In the genomic region with DNA sequence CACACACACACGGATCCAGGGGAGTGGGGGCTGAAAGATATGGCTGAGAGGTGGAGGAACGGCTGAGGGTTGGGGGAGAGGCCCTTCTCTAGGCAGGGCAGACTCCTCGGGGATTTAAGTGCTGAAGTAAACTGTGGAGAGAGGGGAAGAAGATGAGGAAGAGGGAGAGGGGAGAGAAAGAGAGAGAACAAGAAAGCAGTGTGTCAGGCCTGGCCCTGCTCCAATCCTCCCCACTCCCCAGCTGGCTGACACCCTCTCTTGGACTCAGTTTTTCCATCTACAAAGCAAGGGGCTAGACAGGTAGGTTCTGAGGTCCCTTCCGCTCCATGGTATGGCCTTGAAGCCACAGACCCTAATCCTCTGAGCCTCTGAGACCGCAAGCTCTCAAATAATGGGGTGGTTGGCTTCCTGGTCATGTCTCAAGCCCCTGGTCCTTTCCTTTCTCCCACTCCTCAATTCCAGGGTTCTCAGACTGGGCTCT, we compare ENCODE assay signal across 11 cellular contexts. TPM values are rescaled to one million over a fixed set of nuclear protein-coding genes. Genes with fewer than 3 reads are reported as not detected.
A peak's percentile ranks its signal among the peaks of the same experiment; 100 is the strongest.
DNase-seq lines count a peak whose midpoint lies in the region; ATAC-seq, FAIRE-seq and TF ChIP-seq lines count a peak whose summit lies in the region.
"Had no signal": no experiment of that assay in that cellular context is flagged by ENCODE, and none has a peak within 500 bp of the region (broad histone marks: within the 10 kb centered on the region; RNA-seq: fewer than 3 reads in every experiment).

No MANE protein-coding gene starts in this region.

- intact Hi-C loops in HepG2 (cut with micrococcal nuclease; ENCODE audit: unreplicated experiment): no loop called here
- intact Hi-C loops in right lobe of liver (cut with DNase I): no loop called here
- intact Hi-C loops in dorsolateral prefrontal cortex (cut with DNase I): loop anchor here in 1 of 2 donors (2.0 kb wide), 1 partner anchor 36 kb away; a partner anchor contains a TSS
- intact Hi-C loops in vagina (cut with DNase I): no loop called here

- TF ChIP-seq POLR2A in HepG2 (IDR thresholded peaks at IDR 0.05; ENCODE audit: insufficient read depth in 1 of 2, low read depth in 2 of 2, low read length in 2 of 2) (no peak), right lobe of liver (IDR thresholded peaks at IDR 0.05) (no peak), vagina (IDR thresholded peaks at IDR 0.05) (no peak)

- TF ChIP-seq CTCF in HepG2 (CRISPR knock-in tag; IDR thresholded peaks at IDR 0.05): no peak
- TF ChIP-seq CTCF in right lobe of liver (IDR thresholded peaks at IDR 0.05): no peak
- no peak for TF ChIP-seq CTCF in dorsolateral prefrontal cortex (IDR thresholded peaks at IDR 0.05 in 54 of 56, conservative IDR thresholded peaks at IDR 0.05 in 2 of 56; ENCODE audit: low read depth in 1 of 56, partially characterized antibody in 56 of 56)
- no peak for TF ChIP-seq CTCF in vagina (IDR thresholded peaks at IDR 0.05)

- no peak overlapping the region for H2AFZ ChIP-seq in HepG2 (ENCODE audit: low read length)

- TF ChIP-seq EP300 in HepG2 (IDR thresholded peaks at IDR 0.05; ENCODE audit: low read depth in 2 of 2, low read length in 2 of 2): no peak
- no peak for TF ChIP-seq EP300 in HepG2 (CRISPR knock-in tag; IDR thresholded peaks at IDR 0.05; ENCODE audit: borderline replicate concordance)

- no TSS peak for BruUV-seq in HepG2 (replicated peaks; lab: Mats Ljungman, UMichigan)

- no peaks in the 10 kb centered on the region for H3K27me3 Mint-ChIP-seq in naive thymus-derived CD8-positive, alpha-beta T cell
- H3K27me3 Mint-ChIP-seq: dendritic cell treated with granulocyte-macrophage colony-stimulating factor and Interleukin-4, amounts not matched to agents 40 ng/mL and 50 ng/mL, for 4 days had no signal

- H3K27me3 ChIP-seq in HepG2 (ENCODE audit: control insufficient read depth in 1 of 2, insufficient read depth in 2 of 2, low read length in 2 of 2) (no peaks in the 10 kb centered on the region; a peak in 1 of 5 replicates), right lobe of liver (no peaks in the 10 kb centered on the region), dorsolateral prefrontal cortex (no peaks in the 10 kb centered on the region), vagina (no peaks in the 10 kb centered on the region)

- peaks cover 1 to 7% of the 10 kb centered on the region in 2 experiments; a peak in 3 of 5 replicates for H3K36me3 ChIP-seq in HepG2 (replicated peaks in 1 of 2; ENCODE audit: control insufficient read depth in 1 of 2, insufficient read depth in 2 of 2, low read length in 2 of 2)
- H3K36me3 ChIP-seq in right lobe of liver: peaks cover 0 to 14% (median 0%) of the 10 kb centered on the region in 4 donors
- H3K36me3 ChIP-seq in vagina: peaks cover 0 to 5% of the 10 kb centered on the region in 2 donors

- H3K9me3 ChIP-seq in HepG2 (ENCODE audit: low read length) (no peaks in the 10 kb centered on the region), right lobe of liver (no peaks in the 10 kb centered on the region), vagina (no peaks in the 10 kb centered on the region)

- peaks cover 31 to 65% (median 59%) of the 10 kb centered on the region in 4 donors for H3K4me1 Mint-ChIP-seq in naive thymus-derived CD8-positive, alpha-beta T cell

- in situ Hi-C loops in HepG2 (cut with HindIII; ENCODE audit: extremely low pct_ligation_motif_present, low pct_unique_long_range_greater_than_20kb): no loop called here

- H3K9me3 Mint-ChIP-seq in naive thymus-derived CD8-positive, alpha-beta T cell: no peaks in the 10 kb centered on the region
- H3K9me3 Mint-ChIP-seq: dendritic cell treated with granulocyte-macrophage colony-stimulating factor and Interleukin-4, amounts not matched to agents 40 ng/mL and 50 ng/mL, for 4 days had no signal

- H3K9ac ChIP-seq in HepG2 (ENCODE audit: insufficient read depth, low read depth, low read length): peak overlapping the region; percentile 39; the same call in 1 of the 2 replicates
- H3K9ac ChIP-seq: KMS-11 had no signal

- no peak for FAIRE-seq in HepG2 (lab: Jason Lieb, UNC)

- WGBS in HepG2 (ENCODE audit: low lambda C conversion rate): 86% methylated on average over 5 of the region's 5 CpGs
- WGBS in right lobe of liver (ENCODE audit: insufficient coverage, low coverage, low lambda C conversion rate, missing lambda C conversion rate): 62% methylated on average over 3 of the region's 5 CpGs

- ATAC-seq in HepG2: no peak
- no peak for ATAC-seq in right lobe of liver
- no peak for ATAC-seq in naive thymus-derived CD8-positive, alpha-beta T cell
- ATAC-seq in GM18519 (IDR thresholded peaks at IDR 0.05; ENCODE audit: low FRiP score, unreplicated experiment): no peak

- H3K4me3 Mint-ChIP-seq in naive thymus-derived CD8-positive, alpha-beta T cell: peak overlapping the region; percentile 85 to 96 (median 89)

- peaks cover 3 to 33% (median 14%) of the 10 kb centered on the region in 3 donors for H3K36me3 Mint-ChIP-seq in naive thymus-derived CD8-positive, alpha-beta T cell

- no peak for DNase-seq in HepG2 (ENCODE audit: low spot score)
- no peak for DNase-seq in right lobe of liver
- DNase-seq in dorsolateral prefrontal cortex: no peak
- DNase-seq in naive thymus-derived CD8-positive, alpha-beta T cell: no peak
- no peak for DNase-seq in vagina (ENCODE audit: extremely low spot score in 2 of 2)
- DNase-seq in GOT3 (lab: John Stamatoyannopoulos, UW): no peak
- no peak for DNase-seq in hippocampal formation (lab: John Stamatoyannopoulos, UW)

- H3K27ac ChIP-seq in HepG2 (ENCODE audit: extremely low read length, insufficient read depth, low read length): peak overlapping the region; percentile 30
- peak overlapping the region in 1 of 3 donors; percentile 99 for H3K27ac ChIP-seq in right lobe of liver
- H3K27ac ChIP-seq in dorsolateral prefrontal cortex: peak overlapping the region; percentile 20 to 100 (median 100)
- H3K27ac ChIP-seq in vagina: peak overlapping the region; percentile 100
- H3K27ac ChIP-seq: KMS-11 had no signal

- H3K4me3 ChIP-seq in HepG2 (replicated peaks in 1 of 3; ENCODE audit: insufficient read depth in 1 of 3, low read depth in 2 of 3, low read length in 3 of 3): no peak overlapping the region
- H3K4me3 ChIP-seq in right lobe of liver: no peak overlapping the region
- H3K4me3 ChIP-seq in dorsolateral prefrontal cortex: peak overlapping the region in 57 of 59 donors; percentile 79 to 100 (median 98)
- H3K4me3 ChIP-seq in vagina: no peak overlapping the region

- POLR2A ChIA-PET in HepG2 (lab: Yijun Ruan, JAX): interaction anchor here (2.0 kb wide), 1 partner anchor 12 kb away, joined by 11 read pairs; no protein-coding TSS in a partner anchor
- POLR2A ChIA-PET in naive thymus-derived CD8-positive, alpha-beta T cell (lab: Charles Lee): interaction anchor here (0.8 to 41.9 kb wide), 15 partner anchors 9 to 135 kb away, joined by 3 to 1171 read pairs (median 5); a partner anchor contains a TSS

- peak overlapping the region; percentile 100; the same call in 1 of the 2 replicates for H3K4me2 ChIP-seq in HepG2 (ENCODE audit: low read depth, low read length)

- peaks cover 55% of the 10 kb centered on the region for H3K4me1 ChIP-seq in HepG2 (ENCODE audit: insufficient read depth, low read length)
- H3K4me1 ChIP-seq in right lobe of liver: peaks cover 0 to 31% (median 21%) of the 10 kb centered on the region in 4 donors
- H3K4me1 ChIP-seq in vagina: peaks cover 61% of the 10 kb centered on the region

- CTCF ChIA-PET in HepG2 (lab: Yijun Ruan, JAX; ENCODE audit: low intra/inter-chr PET ratio, low total read pairs): interaction anchor here (1.9 kb wide), 1 partner anchor 22 kb away, joined by 5 read pairs; no protein-coding TSS in a partner anchor

- no peaks in the 10 kb centered on the region for H4K20me1 ChIP-seq in HepG2 (ENCODE audit: insufficient read depth, low read length)

- H3K27ac Mint-ChIP-seq in naive thymus-derived CD8-positive, alpha-beta T cell: peak overlapping the region in 9 of 10 donors; percentile 89 to 98 (median 95)
- H3K27ac Mint-ChIP-seq: dendritic cell treated with granulocyte-macrophage colony-stimulating factor and Interleukin-4, amounts not matched to agents 40 ng/mL and 50 ng/mL, for 4 days had no signal

- H3K79me2 ChIP-seq in HepG2 (ENCODE audit: insufficient read depth, low read length): peaks cover 18% of the 10 kb centered on the region

- no peak for TF ChIP-seq RAD21 in HepG2 (CRISPR knock-in tag; IDR thresholded peaks at IDR 0.05)

RNA-seq across cellular contexts. Expression of a gene that starts 2.0 kb away (rescaled TPM):
- 2.0 and 3.9 TPM in 2 replicates for total RNA-seq in HepG2 (2016; rRNA removed; fragmentation: Illumina TruSeq; extraction: Trizol)
- total RNA-seq in HepG2 (2016; cell fraction: cytosol; rRNA removed; fragmentation: Illumina TruSeq; extraction: Trizol; ENCODE audit: low read depth): 4.1 and 5.2 TPM in 2 replicates
- 1.9 and 3.4 TPM in 2 replicates for total RNA-seq in HepG2 (2016; cell fraction: insoluble cytoplasmic fraction; rRNA removed; fragmentation: Illumina TruSeq; extraction: Trizol)
- total RNA-seq in HepG2 (2016; cell fraction: membrane; rRNA removed; fragmentation: Illumina TruSeq; extraction: Trizol): 3.2 and 3.4 TPM in 2 replicates
- total RNA-seq in HepG2 (2016; cell fraction: nucleus; rRNA removed; fragmentation: Illumina TruSeq; extraction: Trizol): 6.5 and 7.1 TPM in 2 replicates
- polyA plus RNA-seq in HepG2 (2011; rRNA removed): 17.2 and 19.6 TPM in 2 replicates
- polyA plus RNA-seq in HepG2 (2011; cell fraction: cytosol; rRNA removed): 10.1 and 13.2 TPM in 2 replicates
- 40.7 and 63.7 TPM in 2 replicates for polyA plus RNA-seq in HepG2 (2011; cell fraction: nucleus; rRNA removed)
- 29.0 and 34.1 TPM in 2 replicates for polyA plus RNA-seq in HepG2 (2012)
- polyA plus RNA-seq in HepG2 (2016; cell fraction: cytosol; fragmentation: Illumina TruSeq; extraction: Trizol; ENCODE audit: low read depth): 2.0 and 2.2 TPM in 2 replicates
- polyA plus RNA-seq in HepG2 (2016; cell fraction: insoluble cytoplasmic fraction; fragmentation: Illumina TruSeq; extraction: Trizol; ENCODE audit: low read depth): 7.1 and 8.5 TPM in 2 replicates
- 4.9 and 5.5 TPM in 2 replicates for polyA plus RNA-seq in HepG2 (2016; cell fraction: membrane; fragmentation: Illumina TruSeq; extraction: Trizol; ENCODE audit: low read depth)
- polyA plus RNA-seq in HepG2 (2016; cell fraction: nucleus; fragmentation: Illumina TruSeq; extraction: Trizol; ENCODE audit: insufficient read depth, low read depth): 35.4 and 36.0 TPM in 2 replicates
- 6.8 and 7.6 TPM in 2 replicates for polyA minus RNA-seq in HepG2 (2011; rRNA and poly(A)+ RNA removed; ENCODE audit: low replicate concordance)
- polyA minus RNA-seq in HepG2 (2011; cell fraction: cytosol; rRNA and poly(A)+ RNA removed): 3.4 and 6.6 TPM in 2 replicates
- polyA minus RNA-seq in HepG2 (2011; cell fraction: nucleus; rRNA and poly(A)+ RNA removed): 10.8 and 14.9 TPM in 2 replicates
- 10 to 100 TPM in 4 of 6 experiments, 1 to 10 TPM in 2; 4.4 to 18.6 (median 13.2) TPM for total RNA-seq in right lobe of liver
- 100 to 1,000 TPM; 264 to 763 (median 490) TPM for total RNA-seq in dorsolateral prefrontal cortex
- 100 to 1,000 TPM; 219 to 238 TPM for total RNA-seq in naive thymus-derived CD8-positive, alpha-beta T cell
- 10 to 100 TPM; 50.4 to 84.2 (median 64.4) TPM for polyA plus RNA-seq in naive thymus-derived CD8-positive, alpha-beta T cell
- total RNA-seq in vagina: 35.6 TPM

RNA-seq across cellular contexts. Expression of a gene that starts 8.6 kb away (rescaled TPM):
- total RNA-seq in HepG2 (2016; rRNA removed; fragmentation: Illumina TruSeq; extraction: Trizol): 2.6 and 5.5 TPM in 2 replicates
- 1.8 and 2.9 TPM in 2 replicates for total RNA-seq in HepG2 (2016; cell fraction: cytosol; rRNA removed; fragmentation: Illumina TruSeq; extraction: Trizol; ENCODE audit: low read depth)
- total RNA-seq in HepG2 (2016; cell fraction: insoluble cytoplasmic fraction; rRNA removed; fragmentation: Illumina TruSeq; extraction: Trizol): 3.2 and 5.8 TPM in 2 replicates
- total RNA-seq in HepG2 (2016; cell fraction: membrane; rRNA removed; fragmentation: Illumina TruSeq; extraction: Trizol): 1.4 and 1.9 TPM in 2 replicates
- total RNA-seq in HepG2 (2016; cell fraction: nucleus; rRNA removed; fragmentation: Illumina TruSeq; extraction: Trizol): 4.1 and 4.3 TPM in 2 replicates
- polyA plus RNA-seq in HepG2 (2011; rRNA removed): 3.6 and 5.2 TPM in 2 replicates
- 1.3 and 1.4 TPM in 2 replicates for polyA plus RNA-seq in HepG2 (2011; cell fraction: cytosol; rRNA removed)
- 32.0 and 32.6 TPM in 2 replicates for polyA plus RNA-seq in HepG2 (2011; cell fraction: nucleus; rRNA removed)
- polyA plus RNA-seq in HepG2 (2012): 7.8 and 11.4 TPM in 2 replicates
- 0.38 and 0.70 TPM in 2 replicates for polyA plus RNA-seq in HepG2 (2016; cell fraction: cytosol; fragmentation: Illumina TruSeq; extraction: Trizol; ENCODE audit: low read depth)
- 2.2 and 3.6 TPM in 2 replicates for polyA plus RNA-seq in HepG2 (2016; cell fraction: insoluble cytoplasmic fraction; fragmentation: Illumina TruSeq; extraction: Trizol; ENCODE audit: low read depth)
- 0.49 and 0.90 TPM in 2 replicates for polyA plus RNA-seq in HepG2 (2016; cell fraction: membrane; fragmentation: Illumina TruSeq; extraction: Trizol; ENCODE audit: low read depth)
- 13.1 and 17.6 TPM in 2 replicates for polyA plus RNA-seq in HepG2 (2016; cell fraction: nucleus; fragmentation: Illumina TruSeq; extraction: Trizol; ENCODE audit: insufficient read depth, low read depth)
- 11.1 and 12.7 TPM in 2 replicates for polyA minus RNA-seq in HepG2 (2011; rRNA and poly(A)+ RNA removed; ENCODE audit: low replicate concordance)
- polyA minus RNA-seq in HepG2 (2011; cell fraction: cytosol; rRNA and poly(A)+ RNA removed): 3.8 and 6.2 TPM in 2 replicates
- 10.4 and 10.7 TPM in 2 replicates for polyA minus RNA-seq in HepG2 (2011; cell fraction: nucleus; rRNA and poly(A)+ RNA removed)
- total RNA-seq in right lobe of liver: 100 to 1,000 TPM in 1 of 6 experiments, 10 to 100 TPM in 5; 25.7 to 118 (median 55.2) TPM
- 100 to 1,000 TPM in 74 of 120 experiments, 10 to 100 TPM in 46; 46.9 to 218 (median 112) TPM for total RNA-seq in dorsolateral prefrontal cortex
- 100 to 1,000 TPM; 148 to 153 TPM for total RNA-seq in naive thymus-derived CD8-positive, alpha-beta T cell
- polyA plus RNA-seq in naive thymus-derived CD8-positive, alpha-beta T cell: 10 to 100 TPM in 2 of 3 donors, 1 to 10 TPM in 1; 6.1 to 11.4 (median 10.7) TPM
- total RNA-seq in vagina: 215 TPM

RNA-seq across cellular contexts. Expression of a gene that starts 15.4 kb away (rescaled TPM):
- total RNA-seq in HepG2 (2016; rRNA removed; fragmentation: Illumina TruSeq; extraction: Trizol) (3.8 and 15.3 TPM in 2 replicates), right lobe of liver (1 to 10 TPM; 2.3 to 5.0 (median 3.4) TPM), dorsolateral prefrontal cortex (10 to 100 TPM in 119 of 120 experiments, 1 to 10 TPM in 1; 9.1 to 25.9 (median 17.1) TPM), vagina (20.6 TPM)
- 138 and 159 TPM in 2 replicates for total RNA-seq in HepG2 (2016; cell fraction: cytosol; rRNA removed; fragmentation: Illumina TruSeq; extraction: Trizol; ENCODE audit: low read depth)
- 4.0 and 13.1 TPM in 2 replicates for total RNA-seq in HepG2 (2016; cell fraction: insoluble cytoplasmic fraction; rRNA removed; fragmentation: Illumina TruSeq; extraction: Trizol)
- 25.0 and 29.6 TPM in 2 replicates for total RNA-seq in HepG2 (2016; cell fraction: membrane; rRNA removed; fragmentation: Illumina TruSeq; extraction: Trizol)
- total RNA-seq in HepG2 (2016; cell fraction: nucleus; rRNA removed; fragmentation: Illumina TruSeq; extraction: Trizol): 18.7 and 21.8 TPM in 2 replicates
- polyA plus RNA-seq in HepG2 (2011; rRNA removed): 4.5 and 7.2 TPM in 2 replicates
- polyA plus RNA-seq in HepG2 (2011; cell fraction: cytosol; rRNA removed): 5.0 and 5.5 TPM in 2 replicates
- 3.9 and 4.3 TPM in 2 replicates for polyA plus RNA-seq in HepG2 (2011; cell fraction: nucleus; rRNA removed)
- 2.6 and 3.6 TPM in 2 replicates for polyA plus RNA-seq in HepG2 (2012)
- 2.4 and 3.4 TPM in 2 replicates for polyA plus RNA-seq in HepG2 (2016; cell fraction: cytosol; fragmentation: Illumina TruSeq; extraction: Trizol; ENCODE audit: low read depth)
- polyA plus RNA-seq in HepG2 (2016; cell fraction: insoluble cytoplasmic fraction; fragmentation: Illumina TruSeq; extraction: Trizol; ENCODE audit: low read depth): 3.4 and 3.5 TPM in 2 replicates
- polyA plus RNA-seq in HepG2 (2016; cell fraction: membrane; fragmentation: Illumina TruSeq; extraction: Trizol; ENCODE audit: low read depth): 2.1 and 3.3 TPM in 2 replicates
- polyA plus RNA-seq in HepG2 (2016; cell fraction: nucleus; fragmentation: Illumina TruSeq; extraction: Trizol; ENCODE audit: insufficient read depth, low read depth): 4.5 and 4.6 TPM in 2 replicates
- 121 and 165 TPM in 2 replicates for polyA minus RNA-seq in HepG2 (2011; rRNA and poly(A)+ RNA removed; ENCODE audit: low replicate concordance)
- 34.2 and 36.5 TPM in 2 replicates for polyA minus RNA-seq in HepG2 (2011; cell fraction: cytosol; rRNA and poly(A)+ RNA removed)
- polyA minus RNA-seq in HepG2 (2011; cell fraction: nucleus; rRNA and poly(A)+ RNA removed): 79.1 and 96.4 TPM in 2 replicates
- total RNA-seq in naive thymus-derived CD8-positive, alpha-beta T cell: 10 to 100 TPM; 17.2 to 19.4 TPM
- polyA plus RNA-seq in naive thymus-derived CD8-positive, alpha-beta T cell: 10 to 100 TPM; 36.4 to 55.3 (median 41.9) TPM

RNA-seq across cellular contexts. Expression of a gene that starts 29.2 kb away (rescaled TPM):
- total RNA-seq in HepG2 (2016; rRNA removed; fragmentation: Illumina TruSeq; extraction: Trizol) (5.1 and 5.3 TPM in 2 replicates), right lobe of liver (1 to 10 TPM; 3.1 to 5.3 (median 4.2) TPM), dorsolateral prefrontal cortex (10 to 100 TPM in 5 of 120 experiments, 1 to 10 TPM in 115; 5.2 to 10.9 (median 8.0) TPM), vagina (9.6 TPM)
- total RNA-seq in HepG2 (2016; cell fraction: cytosol; rRNA removed; fragmentation: Illumina TruSeq; extraction: Trizol; ENCODE audit: low read depth): 1.3 and 1.4 TPM in 2 replicates
- 4.3 and 5.3 TPM in 2 replicates for total RNA-seq in HepG2 (2016; cell fraction: insoluble cytoplasmic fraction; rRNA removed; fragmentation: Illumina TruSeq; extraction: Trizol)
- 3.0 and 3.2 TPM in 2 replicates for total RNA-seq in HepG2 (2016; cell fraction: membrane; rRNA removed; fragmentation: Illumina TruSeq; extraction: Trizol)
- 2.1 and 2.4 TPM in 2 replicates for total RNA-seq in HepG2 (2016; cell fraction: nucleus; rRNA removed; fragmentation: Illumina TruSeq; extraction: Trizol)
- polyA plus RNA-seq in HepG2 (2011; rRNA removed): 2.0 and 3.2 TPM in 2 replicates
- 3.3 and 3.8 TPM in 2 replicates for polyA plus RNA-seq in HepG2 (2011; cell fraction: cytosol; rRNA removed)
- polyA plus RNA-seq in HepG2 (2011; cell fraction: nucleus; rRNA removed): 1.8 and 2.1 TPM in 2 replicates
- polyA plus RNA-seq in HepG2 (2012): 2.9 and 3.6 TPM in 2 replicates
- polyA plus RNA-seq in HepG2 (2016; cell fraction: cytosol; fragmentation: Illumina TruSeq; extraction: Trizol; ENCODE audit: low read depth): 1.1 TPM in 2 replicates
- polyA plus RNA-seq in HepG2 (2016; cell fraction: insoluble cytoplasmic fraction; fragmentation: Illumina TruSeq; extraction: Trizol; ENCODE audit: low read depth): 4.1 and 5.6 TPM in 2 replicates
- 1.5 and 1.8 TPM in 2 replicates for polyA plus RNA-seq in HepG2 (2016; cell fraction: membrane; fragmentation: Illumina TruSeq; extraction: Trizol; ENCODE audit: low read depth)
- 2.6 and 2.8 TPM in 2 replicates for polyA plus RNA-seq in HepG2 (2016; cell fraction: nucleus; fragmentation: Illumina TruSeq; extraction: Trizol; ENCODE audit: insufficient read depth, low read depth)
- 6.1 and 8.3 TPM in 2 replicates for polyA minus RNA-seq in HepG2 (2011; rRNA and poly(A)+ RNA removed; ENCODE audit: low replicate concordance)
- polyA minus RNA-seq in HepG2 (2011; cell fraction: cytosol; rRNA and poly(A)+ RNA removed): 2.1 and 3.3 TPM in 2 replicates
- polyA minus RNA-seq in HepG2 (2011; cell fraction: nucleus; rRNA and poly(A)+ RNA removed): 1.2 and 1.9 TPM in 2 replicates
- total RNA-seq in naive thymus-derived CD8-positive, alpha-beta T cell: 10 to 100 TPM; 15.1 to 15.5 TPM
- 10 to 100 TPM; 16.1 to 22.6 (median 16.9) TPM for polyA plus RNA-seq in naive thymus-derived CD8-positive, alpha-beta T cell

RNA-seq across cellular contexts. Expression of a gene that starts 36.9 kb away (rescaled TPM):
- total RNA-seq in HepG2 (2016; rRNA removed; fragmentation: Illumina TruSeq; extraction: Trizol): not detected in 2 replicates
- total RNA-seq in HepG2 (2016; cell fraction: cytosol; rRNA removed; fragmentation: Illumina TruSeq; extraction: Trizol; ENCODE audit: low read depth): not detected in 2 replicates
- total RNA-seq in HepG2 (2016; cell fraction: insoluble cytoplasmic fraction; rRNA removed; fragmentation: Illumina TruSeq; extraction: Trizol): not detected in 2 replicates
- not detected in 2 replicates for total RNA-seq in HepG2 (2016; cell fraction: membrane; rRNA removed; fragmentation: Illumina TruSeq; extraction: Trizol)
- not detected in 2 replicates for total RNA-seq in HepG2 (2016; cell fraction: nucleus; rRNA removed; fragmentation: Illumina TruSeq; extraction: Trizol)
- polyA plus RNA-seq in HepG2 (2011; rRNA removed): not detected in 2 replicates
- polyA plus RNA-seq in HepG2 (2011; cell fraction: cytosol; rRNA removed): not detected in 2 replicates
- 0.42 and 0.50 TPM in 2 replicates for polyA plus RNA-seq in HepG2 (2011; cell fraction: nucleus; rRNA removed)
- 0.11 TPM in 1 of 2 replicates, not detected in the other for polyA plus RNA-seq in HepG2 (2012)
- polyA plus RNA-seq in HepG2 (2016; cell fraction: cytosol; fragmentation: Illumina TruSeq; extraction: Trizol; ENCODE audit: low read depth): not detected in 2 replicates
- not detected in 2 replicates for polyA plus RNA-seq in HepG2 (2016; cell fraction: insoluble cytoplasmic fraction; fragmentation: Illumina TruSeq; extraction: Trizol; ENCODE audit: low read depth)
- not detected in 2 replicates for polyA plus RNA-seq in HepG2 (2016; cell fraction: membrane; fragmentation: Illumina TruSeq; extraction: Trizol; ENCODE audit: low read depth)
- polyA plus RNA-seq in HepG2 (2016; cell fraction: nucleus; fragmentation: Illumina TruSeq; extraction: Trizol; ENCODE audit: insufficient read depth, low read depth): not detected in 2 replicates
- polyA minus RNA-seq in HepG2 (2011; rRNA and poly(A)+ RNA removed; ENCODE audit: low replicate concordance): 3.9 TPM in 1 of 2 replicates, not detected in the other
- polyA minus RNA-seq in HepG2 (2011; cell fraction: cytosol; rRNA and poly(A)+ RNA removed): not detected in 2 replicates
- not detected in 2 replicates for polyA minus RNA-seq in HepG2 (2011; cell fraction: nucleus; rRNA and poly(A)+ RNA removed)
- not detected for total RNA-seq in right lobe of liver
- total RNA-seq in dorsolateral prefrontal cortex: 1 to 10 TPM in 88 of 120 experiments, under 1 TPM in 29, not detected in 3; 0.28 to 5.9 (median 1.7) TPM
- total RNA-seq in naive thymus-derived CD8-positive, alpha-beta T cell: under 1 TPM in 1 of 2 experiments, not detected in 1; 0.30 TPM
- not detected for polyA plus RNA-seq in naive thymus-derived CD8-positive, alpha-beta T cell
- not detected for total RNA-seq in vagina
- total RNA-seq: subcutaneous adipose tissue had no signal

Comparison
In these comparisons a context has a peak if more than half of its experiments do, and no peak if none do; other contexts are left out.
1. H3K4me3 ChIP-seq: peak in dorsolateral prefrontal cortex (57 of 59); none in HepG2 (0 of 3), right lobe of liver (0 of 3) and vagina (0 of 2).